Comparison of ENCODE assay signal across 8 cellular contexts in genomic region chr17:66200685-66201092, GRCh38. TPM values are rescaled to one million over a fixed set of nuclear protein-coding genes. Genes with fewer than 3 reads are reported as not detected.
DNase-seq lines count a peak whose midpoint lies in the region; ATAC-seq and TF ChIP-seq lines count a peak whose summit lies in the region.

No MANE protein-coding gene starts in this region.

- no peaks in the 10 kb centered on the region for H3K9me3 ChIP-seq in gastroesophageal sphincter

- H3K4me3 Mint-ChIP-seq in activated T-cell treated with anti-CD3 and anti-CD28 coated beads, Interleukin-2, amount 50 U/mL, for 4 hours, result no peak overlapping the region

- WGBS in gastroesophageal sphincter (ENCODE audit: low coverage in 1 of 2), 2 donors, result 3 to 30% methylated on average over 3 of the region's 3 CpGs

- H3K27me3 ChIP-seq in H7 (ENCODE audit: control insufficient read depth, insufficient read depth, low read length) (no peaks in the 10 kb centered on the region), gastroesophageal sphincter (no peaks in the 10 kb centered on the region)

- no peaks in the 10 kb centered on the region for H3K36me3 Mint-ChIP-seq in activated T-cell treated with anti-CD3 and anti-CD28 coated beads, Interleukin-2, amount 50 U/mL, for 4 hours (ENCODE audit: insufficient read depth)

- TF ChIP-seq EP300 in gastroesophageal sphincter (IDR thresholded peaks at IDR 0.05), result no peak

- no peaks in the 10 kb centered on the region for H3K9me3 Mint-ChIP-seq in activated T-cell treated with anti-CD3 and anti-CD28 coated beads, Interleukin-2, amount 50 U/mL, for 4 hours

- H3K36me3 ChIP-seq in H7 (replicated peaks; ENCODE audit: control insufficient read depth, insufficient read depth, low read length) (no peaks in the 10 kb centered on the region), gastroesophageal sphincter (no peaks in the 10 kb centered on the region)

- no peak overlapping the region for H3K4me3 ChIP-seq in H7 (ENCODE audit: insufficient read depth, low read depth, low read length)
- no peak overlapping the region for H3K4me3 ChIP-seq in gastroesophageal sphincter
- no peak overlapping the region for H3K4me3 ChIP-seq in retinal pigment epithelial cell (ENCODE audit: low read length)

- no peak for TF ChIP-seq POLR2A in gastroesophageal sphincter (IDR thresholded peaks at IDR 0.05)

- H3K4me1 Mint-ChIP-seq in activated T-cell treated with anti-CD3 and anti-CD28 coated beads, Interleukin-2, amount 50 U/mL, for 4 hours (ENCODE audit: low read depth), result peaks cover 20% of the 10 kb centered on the region

- ATAC-seq in activated T-cell treated with anti-CD3 and anti-CD28 coated beads, Interleukin-2, amount 50 U/mL, for 4 hours, result peak; percentile 42 to 62
- ATAC-seq in gastroesophageal sphincter, result no peak

- H3K4me1 ChIP-seq in gastroesophageal sphincter, result no peaks in the 10 kb centered on the region

- TF ChIP-seq CTCF in gastroesophageal sphincter (IDR thresholded peaks at IDR 0.05) (peak in 3 of 4 experiments; percentile 13 to 52 (median 27)), retinal pigment epithelial cell (conservative IDR thresholded peaks at IDR 0.05; ENCODE audit: low read depth, low read length) (peak; percentile 76)

- DNase-seq in AG20443 (ENCODE audit: low spot score) (peak; percentile 72), H7 (peak; percentile 63), NCI-H69 (lab: John Stamatoyannopoulos, UW) (peak; percentile 91), retinal pigment epithelial cell (ENCODE audit: low read depth) (no peak), DMS79 (lab: John Stamatoyannopoulos, UW) (no peak), globus pallidus (ENCODE audit: low spot score) (no peak)
- peak; percentile 10 for DNase-seq in activated T-cell treated with anti-CD3 and anti-CD28 coated beads, Interleukin-2, amount 50 U/mL, for 4 hours

- H3K27ac ChIP-seq in gastroesophageal sphincter, result no peak overlapping the region

- no peaks in the 10 kb centered on the region for H3K27me3 Mint-ChIP-seq in activated T-cell treated with anti-CD3 and anti-CD28 coated beads, Interleukin-2, amount 50 U/mL, for 4 hours (ENCODE audit: low read depth)

RNA-seq across cellular contexts. Expression of gene CEP112, which starts 8.8 kb away (rescaled TPM):
- total RNA-seq in H7 (2014; rRNA removed; shearing (Covaris generic)), result 2.0 and 2.1 TPM in 2 replicates
- total RNA-seq in activated T-cell treated with anti-CD3 and anti-CD28 coated beads, Interleukin-2, amount 50 U/mL, for 4 hours, result 1 to 10 TPM in 1 of 3 donors, under 1 TPM in 2; 0.71 to 1.5 (median 0.95) TPM
- 10 to 100 TPM; 21.9 to 38.2 (median 27.0) TPM for total RNA-seq in gastroesophageal sphincter

RNA-seq across cellular contexts. Expression of gene APOH, which starts 28.5 kb away (rescaled TPM):
- total RNA-seq in H7 (2014; rRNA removed; shearing (Covaris generic)), result not detected in 2 replicates
- total RNA-seq in activated T-cell treated with anti-CD3 and anti-CD28 coated beads, Interleukin-2, amount 50 U/mL, for 4 hours, result 1 to 10 TPM in 1 of 3 donors, under 1 TPM in 2; 0.73 to 1.3 (median 0.76) TPM
- not detected for total RNA-seq in gastroesophageal sphincter

Comparison
In these comparisons a context has a peak if more than half of its experiments do, and no peak if none do; other contexts are left out.
1. DNase-seq: peak in AG20443 (single experiment), H7 (single experiment), NCI-H69 (single experiment) and activated T-cell treated with anti-CD3 and anti-CD28 coated beads, Interleukin-2, amount 50 U/mL, for 4 hours (single experiment); none in retinal pigment epithelial cell (single experiment), DMS79 (single experiment) and globus pallidus (single experiment).